14 cellular contexts compared by ENCODE assay signal in genomic region chr11:64935634-64936081, GRCh38. TPM values are rescaled to one million over a fixed set of nuclear protein-coding genes. Genes with fewer than 3 reads are reported as not detected.
DNase-seq lines count a peak whose midpoint lies in the region; ATAC-seq and TF ChIP-seq lines count a peak whose summit lies in the region.
"Had no signal": no experiment of that assay in that cellular context is flagged by ENCODE, and none has a peak within 500 bp of the region (broad histone marks: within the 10 kb centered on the region; RNA-seq: fewer than 3 reads in every experiment).

Gene GPHA2 (minus strand): TSS chr11:64935893. CDS start chr11:64935460, 433 bp downstream.

- peak within 1 kb of the TSS; percentile 42 for H3K4me3 Mint-ChIP-seq in endothelial cell (ENCODE audit: unreplicated experiment)

- ATAC-seq in HG03175 (IDR thresholded peaks at IDR 0.05; ENCODE audit: unreplicated experiment) = no peak
- ATAC-seq in HG02852 (IDR thresholded peaks at IDR 0.05; ENCODE audit: unreplicated experiment) = no peak

- no peaks in the 10 kb centered on the region for H3K9me3 Mint-ChIP-seq in endothelial cell (ENCODE audit: unreplicated experiment)

- intact Hi-C loops in posterior cingulate gyrus (cut with DNase I) = no loop called here

- no peaks in the 10 kb centered on the region for H3K79me2 ChIP-seq in trophoblast cell (ENCODE audit: control insufficient read depth, insufficient read depth, low read length, poor library complexity)

- peaks cover 6% of the 10 kb centered on the region for H3K27me3 Mint-ChIP-seq in endothelial cell (ENCODE audit: unreplicated experiment)

- no peak within 1 kb of the TSS for H3K4me3 ChIP-seq in trophoblast cell (ENCODE audit: low read depth, low read length)

- H2AFZ ChIP-seq in trophoblast cell (ENCODE audit: insufficient read depth, low read length, poor library complexity) = no peak within 1 kb of the TSS

- no peaks in the 10 kb centered on the region for H3K27me3 ChIP-seq in trophoblast cell (ENCODE audit: insufficient read depth, low read length)

- no peak within 1 kb of the TSS for H3K18ac ChIP-seq in trophoblast cell (ENCODE audit: low read length)

- DNase-seq in DMS153 treated with DMSO at 0.1 percent for 48 hours (lab: John Stamatoyannopoulos, UW; ENCODE audit: unreplicated experiment) = peak; percentile 19
- no peak for DNase-seq in DMS153 (lab: John Stamatoyannopoulos, UW)
- DNase-seq in NCI-H345 (lab: John Stamatoyannopoulos, UW) = peak; percentile 54
- DNase-seq in endothelial cell (ENCODE audit: low spot score) = peak; percentile 20
- DNase-seq in trophoblast cell = peak in 1 of 2 donors; percentile 30
- no peak for DNase-seq in posterior cingulate gyrus
- DNase-seq: cortex of kidney, hypothalamus, NCI-H1417 treated with DMSO at 0.1 percent for 48 hours, SW 1271 had no signal

- H2BK5ac ChIP-seq in trophoblast cell (ENCODE audit: low read depth, low read length, poor library complexity) = no peak within 1 kb of the TSS

- no peak within 1 kb of the TSS for H3K4me2 ChIP-seq in trophoblast cell (ENCODE audit: low read length)

- H3K14ac ChIP-seq in trophoblast cell (ENCODE audit: low read length) = no peak within 1 kb of the TSS

- peaks cover 0 to 7% of the 10 kb centered on the region in 2 experiments for H3K4me1 ChIP-seq in trophoblast cell (ENCODE audit: control insufficient read depth in 1 of 2, insufficient read depth in 2 of 2, low read length in 2 of 2)

- no peak within 1 kb of the TSS for H4K12ac ChIP-seq in trophoblast cell (ENCODE audit: low read depth, low read length)

- peak within 1 kb of the TSS; percentile 22 for H3K9ac ChIP-seq in trophoblast cell (ENCODE audit: low read length)

- no peak within 1 kb of the TSS for H4K91ac ChIP-seq in trophoblast cell (ENCODE audit: low read depth, low read length)

- peaks cover 18% of the 10 kb centered on the region for H3K36me3 Mint-ChIP-seq in endothelial cell (ENCODE audit: low read depth, unreplicated experiment)

- no peaks in the 10 kb centered on the region for H3K79me1 ChIP-seq in trophoblast cell (ENCODE audit: low read length)

- no peak within 1 kb of the TSS for H2BK12ac ChIP-seq in trophoblast cell (ENCODE audit: low read length)

- no peak within 1 kb of the TSS for H3K27ac ChIP-seq in trophoblast cell (ENCODE audit: low read depth, low read length)

- H3K36me3 ChIP-seq in trophoblast cell (ENCODE audit: control insufficient read depth in 1 of 2, insufficient read depth in 2 of 2, low read length in 2 of 2) = peaks cover 14 to 22% of the 10 kb centered on the region in 2 experiments

- H3K23ac ChIP-seq in trophoblast cell (ENCODE audit: low read length) = no peak within 1 kb of the TSS

- no peak within 1 kb of the TSS for H2AK5ac ChIP-seq in trophoblast cell (ENCODE audit: low read length)

- H3K4ac ChIP-seq in trophoblast cell (ENCODE audit: low read depth, low read length) = no peak within 1 kb of the TSS

- H3K27ac Mint-ChIP-seq in endothelial cell (ENCODE audit: unreplicated experiment) = no peak within 1 kb of the TSS

- TF ChIP-seq CTCF in endothelial cell (IDR thresholded peaks at IDR 0.05; ENCODE audit: unreplicated experiment) = no peak

- no peak within 1 kb of the TSS for H4K8ac ChIP-seq in trophoblast cell (ENCODE audit: low read depth, low read length)

- no CpG with 5 or more reads among the region's 11 CpGs for WGBS in trophoblast cell (ENCODE audit: extremely low coverage, insufficient coverage, insufficient read length)

- H2BK120ac ChIP-seq in trophoblast cell (ENCODE audit: insufficient read depth, low read length, poor library complexity) = no peak within 1 kb of the TSS

- H3K4me1 Mint-ChIP-seq in endothelial cell (ENCODE audit: unreplicated experiment) = peaks cover 6% of the 10 kb centered on the region

- H3K9me3 ChIP-seq in trophoblast cell (ENCODE audit: insufficient read depth, low read depth, low read length) = peaks cover 2% of the 10 kb centered on the region

RNA-seq across cellular contexts. Expression of gene GPHA2, which starts in this region (rescaled TPM):
- total RNA-seq in endothelial cell (ENCODE audit: unreplicated experiment) = not detected
- 0.19 TPM in 1 of 2 replicates, not detected in the other for polyA plus RNA-seq in trophoblast cell (2013)
- total RNA-seq: A172, pulmonary artery endothelial cell had no signal

Comparison
In these comparisons a context has a peak if more than half of its experiments do, and no peak if none do; other contexts are left out.
1. DNase-seq: peak in DMS153 treated with DMSO at 0.1 percent for 48 hours (single experiment) and NCI-H345 (single experiment); none in DMS153 (single experiment) and posterior cingulate gyrus (0 of 10).
2. Peak in DNase-seq in endothelial cell; RNA of the gene not detected or under 1 TPM.